Comparison of ENCODE assay signal across 19 cellular contexts in genomic region chr9:105651806-105652205, GRCh38. TPM values are rescaled to one million over a fixed set of nuclear protein-coding genes. Genes with fewer than 3 reads are reported as not detected.
"Had no signal": no experiment of that assay in that cellular context is flagged by ENCODE, and none has a peak within 500 bp of the region (broad histone marks: within the 10 kb centered on the region; RNA-seq: fewer than 3 reads in every experiment).

No MANE protein-coding gene starts in this region.

- H3K4me1 ChIP-seq: ascending aorta, parathyroid adenoma had no signal

- H3K27ac ChIP-seq: ascending aorta, heart right ventricle, parathyroid adenoma, thoracic aorta had no signal

- DNase-seq: activated CD4-positive, alpha-beta T cell treated with anti-CD3 and anti-CD28 coated beads for 48 hours; activated naive CD4-positive, alpha-beta T cell treated with Interleukin-2 at 50 U/mL for 16 hours; activated naive CD8-positive, alpha-beta T cell treated with anti-CD3 and anti-CD28 coated beads, Interleukin-2, amount 50 U/mL, for 24 hours; foreskin melanocyte; heart right ventricle; kidney glomerular epithelial cell; stimulated activated CD4-positive, alpha-beta T cell treated with anti-CD3 and anti-CD28 coated beads, Interleukin-15, amount 100 ng/mL, for 24 hours; stimulated activated CD4-positive, alpha-beta T cell treated with anti-CD3 and anti-CD28 coated beads, Interleukin-4, amount 100 ng/mL, for 4 hours; stimulated activated naive CD8-positive, alpha-beta T cell treated with anti-CD3 and anti-CD28 coated beads, Interleukin-15, amount 100 ng/mL, for 72 hours; T1000 had no signal

- H3K9me3 ChIP-seq: ascending aorta, heart right ventricle, thoracic aorta had no signal

- H3K9ac ChIP-seq: parathyroid adenoma had no signal

- H3K27ac Mint-ChIP-seq: activated naive CD8-positive, alpha-beta T cell treated with anti-CD3 and anti-CD28 coated beads, Interleukin-2, amount 50 U/mL, for 24 hours; activated T-helper 1 cell treated with anti-CD3 and anti-CD28 coated beads, Interleukin-12 subunit alpha, Interleukin-12 subunit beta, Interleukin-2, Interleukin-4 antibody, amounts not matched to agents 30 ng/mL and 10 ng/mL and 1 ng/mL, durations not matched to agents 14 hours and 24 hours and 36 hours; stimulated activated naive CD8-positive, alpha-beta T cell treated with anti-CD3 and anti-CD28 coated beads, Interleukin-15, amount 100 ng/mL, for 72 hours had no signal

- H3K9me3 Mint-ChIP-seq: activated naive CD8-positive, alpha-beta T cell treated with anti-CD3 and anti-CD28 coated beads, Interleukin-2, amount 50 U/mL, for 24 hours; activated T-helper 1 cell treated with anti-CD3 and anti-CD28 coated beads, Interleukin-12 subunit alpha, Interleukin-12 subunit beta, Interleukin-2, Interleukin-4 antibody, amounts not matched to agents 30 ng/mL and 10 ng/mL and 1 ng/mL, durations not matched to agents 14 hours and 24 hours and 36 hours; stimulated activated naive CD8-positive, alpha-beta T cell treated with anti-CD3 and anti-CD28 coated beads, Interleukin-15, amount 100 ng/mL, for 72 hours had no signal

- H3K79me2 ChIP-seq: parathyroid adenoma had no signal

- H3K36me3 ChIP-seq: ascending aorta, heart right ventricle, thoracic aorta had no signal

- H3K4me3 ChIP-seq: ascending aorta, heart right ventricle, thoracic aorta had no signal

- H3K4me3 Mint-ChIP-seq: activated naive CD8-positive, alpha-beta T cell treated with anti-CD3 and anti-CD28 coated beads, Interleukin-2, amount 50 U/mL, for 24 hours; activated T-helper 1 cell treated with anti-CD3 and anti-CD28 coated beads, Interleukin-12 subunit alpha, Interleukin-12 subunit beta, Interleukin-2, Interleukin-4 antibody, amounts not matched to agents 30 ng/mL and 10 ng/mL and 1 ng/mL, durations not matched to agents 14 hours and 24 hours and 36 hours; stimulated activated naive CD8-positive, alpha-beta T cell treated with anti-CD3 and anti-CD28 coated beads, Interleukin-15, amount 100 ng/mL, for 72 hours had no signal

- H2AFZ ChIP-seq: parathyroid adenoma had no signal

- H3K27me3 ChIP-seq: ascending aorta had no signal

- ATAC-seq: activated naive CD8-positive, alpha-beta T cell treated with anti-CD3 and anti-CD28 coated beads, Interleukin-2, amount 50 U/mL, for 24 hours; heart right ventricle; stimulated activated naive CD8-positive, alpha-beta T cell treated with anti-CD3 and anti-CD28 coated beads, Interleukin-15, amount 100 ng/mL, for 72 hours had no signal

RNA-seq across cellular contexts. Expression of gene TAL2, which starts 10.5 kb away (rescaled TPM):
- total RNA-seq: ascending aorta, bronchial epithelial cell, chondrocyte, endothelial cell of umbilical vein, heart right ventricle, mesenteric fat pad, thoracic aorta, ureter had no signal
